In the genomic region with DNA sequence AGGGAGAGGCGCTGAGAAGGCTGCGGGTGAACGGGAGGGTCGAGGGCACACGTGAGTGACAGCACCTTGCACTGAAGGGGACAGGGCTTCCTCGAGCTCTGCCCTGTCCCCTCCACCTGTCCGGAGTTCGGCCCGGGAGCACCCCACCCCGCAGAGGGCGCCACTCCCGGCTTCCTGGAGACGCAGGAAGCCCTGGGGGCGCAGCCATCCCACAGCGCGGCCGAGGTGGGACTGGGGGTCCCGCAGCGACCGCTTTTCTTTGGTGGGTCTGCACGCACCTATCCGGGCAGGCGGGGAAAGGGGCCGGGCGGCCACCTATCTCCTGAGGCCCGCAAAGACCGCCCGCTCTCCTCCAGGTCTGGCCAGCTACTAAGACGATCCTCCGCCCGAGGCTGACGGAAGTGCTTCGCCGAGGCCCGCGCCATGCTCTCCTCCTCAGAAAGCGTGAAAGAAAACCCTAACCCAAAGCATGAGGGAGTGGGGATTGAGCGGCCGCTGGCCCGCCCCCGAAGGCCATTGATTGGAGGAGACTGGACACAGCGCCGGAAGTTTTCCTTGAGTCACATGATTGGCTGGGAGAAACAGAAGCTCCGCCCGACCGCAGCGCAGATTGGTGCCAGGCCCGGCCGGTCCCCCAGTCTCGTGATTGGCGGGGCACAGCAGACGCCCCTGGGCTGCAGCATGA, we compare ENCODE assay signal across 8 cellular contexts. TPM values are rescaled to one million over a fixed set of nuclear protein-coding genes. Genes with fewer than 3 reads are reported as not detected.
DNase-seq lines count a peak whose midpoint lies in the region; ATAC-seq and TF ChIP-seq lines count a peak whose summit lies in the region.

No MANE protein-coding gene starts in this region.

- in situ Hi-C loops in Panc1 (cut with HindIII; ENCODE audit: low pct_unique_long_range_greater_than_20kb, low sequenced_read_pairs), result no loop called here

- H3K79me2 ChIP-seq in KMS-11 (ENCODE audit: insufficient read depth, low read depth) (peaks cover 44% of the 10 kb centered on the region), fibroblast of lung (ENCODE audit: control insufficient read depth, insufficient read depth, low read length) (peaks cover 13% of the 10 kb centered on the region)

- peak overlapping the region; percentile 95 for H3K9ac ChIP-seq in KMS-11
- H3K9ac ChIP-seq in fibroblast of lung (ENCODE audit: insufficient read depth, low read length), result peak overlapping the region; percentile 81

- no peaks in the 10 kb centered on the region for H3K36me3 ChIP-seq in KMS-11 (ENCODE audit: insufficient read depth)
- H3K36me3 ChIP-seq in Panc1 (ENCODE audit: control insufficient read depth, insufficient read depth, low read length), result peaks cover 6% of the 10 kb centered on the region; the same call in 1 of the 2 replicates
- no peaks in the 10 kb centered on the region for H3K36me3 ChIP-seq in fibroblast of lung (ENCODE audit: control insufficient read depth, insufficient read depth, low read length)
- H3K36me3 ChIP-seq in naive thymus-derived CD4-positive, alpha-beta T cell (ENCODE audit: control insufficient read depth in 2 of 3, insufficient read depth in 3 of 3, low read length in 3 of 3), result peaks cover 0 to 11% (median 3%) of the 10 kb centered on the region in 3 experiments

- no peaks in the 10 kb centered on the region for H4K20me1 ChIP-seq in KMS-11 (ENCODE audit: insufficient read depth)
- H4K20me1 ChIP-seq in fibroblast of lung (ENCODE audit: control insufficient read depth, extremely low read depth, insufficient read depth, low read length), result no peaks in the 10 kb centered on the region

- H3K27me3 Mint-ChIP-seq in activated T-helper 1 cell treated with anti-CD3 and anti-CD28 coated beads, Interleukin-12 subunit alpha, Interleukin-12 subunit beta, Interleukin-2, Interleukin-4 antibody, amounts not matched to agents 30 ng/mL and 10 ng/mL and 1 ng/mL, durations not matched to agents 14 hours and 24 hours and 36 hours (ENCODE audit: insufficient read depth), result no peaks in the 10 kb centered on the region
- no peaks in the 10 kb centered on the region for H3K27me3 Mint-ChIP-seq in naive thymus-derived CD4-positive, alpha-beta T cell
- no peaks in the 10 kb centered on the region for H3K27me3 Mint-ChIP-seq in stimulated activated naive B cell treated with anti-CD40 and anti-IgM and Interleukin-4, amounts not matched to agents 10 μg/mL and 1 μg/mL and 100 μg/mL, for 72 hours

- no peaks in the 10 kb centered on the region for H3K9me3 ChIP-seq in Panc1 (ENCODE audit: control insufficient read depth, insufficient read depth, low read depth, low read length)
- no peaks in the 10 kb centered on the region for H3K9me3 ChIP-seq in fibroblast of lung (ENCODE audit: control insufficient read depth, insufficient read depth, low read depth, low read length)
- H3K9me3 ChIP-seq in naive thymus-derived CD4-positive, alpha-beta T cell (ENCODE audit: control insufficient read depth in 2 of 3, low read length in 3 of 3), result no peaks in the 10 kb centered on the region

- H3K27ac ChIP-seq in KMS-11, result peak overlapping the region; percentile 94
- H3K27ac ChIP-seq in Panc1 (ENCODE audit: low read length), result peak overlapping the region; percentile 86
- peak overlapping the region; percentile 84 for H3K27ac ChIP-seq in fibroblast of lung (ENCODE audit: insufficient read depth, low read length)
- peak overlapping the region; percentile 83 for H3K27ac ChIP-seq in naive thymus-derived CD4-positive, alpha-beta T cell (ENCODE audit: low read depth, low read length)

- H3K9me3 Mint-ChIP-seq in activated T-helper 1 cell treated with anti-CD3 and anti-CD28 coated beads, Interleukin-12 subunit alpha, Interleukin-12 subunit beta, Interleukin-2, Interleukin-4 antibody, amounts not matched to agents 30 ng/mL and 10 ng/mL and 1 ng/mL, durations not matched to agents 14 hours and 24 hours and 36 hours, result no peaks in the 10 kb centered on the region
- peaks cover 0 to 3% (median 0%) of the 10 kb centered on the region in 11 donors for H3K9me3 Mint-ChIP-seq in naive thymus-derived CD4-positive, alpha-beta T cell
- no peaks in the 10 kb centered on the region for H3K9me3 Mint-ChIP-seq in stimulated activated naive B cell treated with anti-CD40 and anti-IgM and Interleukin-4, amounts not matched to agents 10 μg/mL and 1 μg/mL and 100 μg/mL, for 72 hours

- TF ChIP-seq CTCF in KMS-11 (conservative IDR thresholded peaks at IDR 0.05; ENCODE audit: low read depth, low read length) (no peak), Panc1 (IDR thresholded peaks at IDR 0.05) (no peak), fibroblast of lung (conservative IDR thresholded peaks at IDR 0.05 in 1 of 2, IDR thresholded peaks at IDR 0.05 in 1 of 2; ENCODE audit: low read depth in 1 of 2, low read length in 2 of 2) (peak; percentile 25)

- peaks cover 5% of the 10 kb centered on the region for H3K4me1 Mint-ChIP-seq in activated T-helper 1 cell treated with anti-CD3 and anti-CD28 coated beads, Interleukin-12 subunit alpha, Interleukin-12 subunit beta, Interleukin-2, Interleukin-4 antibody, amounts not matched to agents 30 ng/mL and 10 ng/mL and 1 ng/mL, durations not matched to agents 14 hours and 24 hours and 36 hours (ENCODE audit: low read depth)
- peaks cover 0 to 26% (median 24%) of the 10 kb centered on the region in 7 donors for H3K4me1 Mint-ChIP-seq in naive thymus-derived CD4-positive, alpha-beta T cell
- peaks cover 5 to 25% of the 10 kb centered on the region in 2 donors for H3K4me1 Mint-ChIP-seq in stimulated activated naive B cell treated with anti-CD40 and anti-IgM and Interleukin-4, amounts not matched to agents 10 μg/mL and 1 μg/mL and 100 μg/mL, for 72 hours

- ATAC-seq in GM21717 (IDR thresholded peaks at IDR 0.05; ENCODE audit: unreplicated experiment) (peak; percentile 91), Panc1 (peak; percentile 93)
- peak; percentile 96 for ATAC-seq in naive thymus-derived CD4-positive, alpha-beta T cell
- ATAC-seq in stimulated activated naive B cell treated with anti-CD40 and anti-IgM and Interleukin-4, amounts not matched to agents 10 μg/mL and 1 μg/mL and 100 μg/mL, for 72 hours (replicated peaks), result peak; percentile 88 to 90

- POLR2A ChIA-PET in Panc1 (lab: Charles Lee), result interaction anchor here (0.5 to 0.9 kb wide), 3 partner anchors 58 to 322 kb away, joined by 3 to 5 read pairs (median 3); partner anchors contain the start of gene ST3GAL2
- POLR2A ChIA-PET in naive thymus-derived CD4-positive, alpha-beta T cell (lab: Charles Lee), result interaction anchor here (0.6 to 5.1 kb wide), 37 partner anchors 9 to 184 kb away, joined by 3 to 59 read pairs (median 4); partner anchors contain the start of genes AARS1, COG4, DDX19A and DDX19B

- peak overlapping the region; percentile 99 for H3K27ac Mint-ChIP-seq in activated T-helper 1 cell treated with anti-CD3 and anti-CD28 coated beads, Interleukin-12 subunit alpha, Interleukin-12 subunit beta, Interleukin-2, Interleukin-4 antibody, amounts not matched to agents 30 ng/mL and 10 ng/mL and 1 ng/mL, durations not matched to agents 14 hours and 24 hours and 36 hours
- peak overlapping the region; percentile 92 to 98 (median 94) for H3K27ac Mint-ChIP-seq in naive thymus-derived CD4-positive, alpha-beta T cell
- H3K27ac Mint-ChIP-seq in stimulated activated naive B cell treated with anti-CD40 and anti-IgM and Interleukin-4, amounts not matched to agents 10 μg/mL and 1 μg/mL and 100 μg/mL, for 72 hours, result peak overlapping the region; percentile 97

- peaks cover 29% of the 10 kb centered on the region for H3K36me3 Mint-ChIP-seq in activated T-helper 1 cell treated with anti-CD3 and anti-CD28 coated beads, Interleukin-12 subunit alpha, Interleukin-12 subunit beta, Interleukin-2, Interleukin-4 antibody, amounts not matched to agents 30 ng/mL and 10 ng/mL and 1 ng/mL, durations not matched to agents 14 hours and 24 hours and 36 hours (ENCODE audit: low read depth)
- peaks cover 0 to 9% (median 7%) of the 10 kb centered on the region in 5 donors for H3K36me3 Mint-ChIP-seq in naive thymus-derived CD4-positive, alpha-beta T cell
- peaks cover 38% of the 10 kb centered on the region in 2 donors for H3K36me3 Mint-ChIP-seq in stimulated activated naive B cell treated with anti-CD40 and anti-IgM and Interleukin-4, amounts not matched to agents 10 μg/mL and 1 μg/mL and 100 μg/mL, for 72 hours

- BruUV-seq in Panc1 (replicated peaks; lab: Mats Ljungman, UMichigan), result no TSS peak

- H3K4me3 Mint-ChIP-seq in activated T-helper 1 cell treated with anti-CD3 and anti-CD28 coated beads, Interleukin-12 subunit alpha, Interleukin-12 subunit beta, Interleukin-2, Interleukin-4 antibody, amounts not matched to agents 30 ng/mL and 10 ng/mL and 1 ng/mL, durations not matched to agents 14 hours and 24 hours and 36 hours, result peak overlapping the region; percentile 99
- H3K4me3 Mint-ChIP-seq in naive thymus-derived CD4-positive, alpha-beta T cell, result peak overlapping the region; percentile 89 to 100 (median 97)
- H3K4me3 Mint-ChIP-seq in stimulated activated naive B cell treated with anti-CD40 and anti-IgM and Interleukin-4, amounts not matched to agents 10 μg/mL and 1 μg/mL and 100 μg/mL, for 72 hours, result peak overlapping the region; percentile 87 to 94

- peak overlapping the region; percentile 78 for H3K4me2 ChIP-seq in KMS-11
- H3K4me2 ChIP-seq in fibroblast of lung (ENCODE audit: extremely low read depth, insufficient read depth, low read length), result peak overlapping the region; percentile 92

- H3K27me3 ChIP-seq in KMS-11 (ENCODE audit: insufficient read depth, low read depth) (no peaks in the 10 kb centered on the region), Panc1 (ENCODE audit: control insufficient read depth, insufficient read depth, low read length) (no peaks in the 10 kb centered on the region), fibroblast of lung (ENCODE audit: control insufficient read depth, insufficient read depth, low read length) (no peaks in the 10 kb centered on the region)
- H3K27me3 ChIP-seq in naive thymus-derived CD4-positive, alpha-beta T cell (ENCODE audit: control insufficient read depth in 2 of 2, insufficient read depth in 2 of 2, low read length in 2 of 2), result no peaks in the 10 kb centered on the region

- DNase-seq in DMS79 (lab: John Stamatoyannopoulos, UW) (peak; percentile 78), Panc1 (ENCODE audit: low read depth, low spot score) (peak; percentile 74), fibroblast of lung (ENCODE audit: low read depth in 2 of 2) (peak; percentile 96 to 97)
- peak; percentile 96 for DNase-seq in activated T-helper 1 cell treated with anti-CD3 and anti-CD28 coated beads, Interleukin-12 subunit alpha, Interleukin-12 subunit beta, Interleukin-2, Interleukin-4 antibody, amounts not matched to agents 30 ng/mL and 10 ng/mL and 1 ng/mL, durations not matched to agents 14 hours and 24 hours and 36 hours (ENCODE audit: low spot score)
- peak; percentile 83 to 97 (median 96) for DNase-seq in naive thymus-derived CD4-positive, alpha-beta T cell
- peak; percentile 95 for DNase-seq in stimulated activated naive B cell treated with anti-CD40 and anti-IgM and Interleukin-4, amounts not matched to agents 10 μg/mL and 1 μg/mL and 100 μg/mL, for 72 hours

- H3K4me3 ChIP-seq in KMS-11 (IDR thresholded peaks at IDR 0.05; ENCODE audit: insufficient read depth, low read depth, low read length) (peak overlapping the region; percentile 25), Panc1 (ENCODE audit: low read depth in 2 of 2, low read length in 2 of 2) (peak overlapping the region; percentile 61 to 74), fibroblast of lung (replicated peaks in 1 of 4; ENCODE audit: control extremely low read depth in 1 of 4, insufficient read depth in 1 of 4, low read depth in 3 of 4, low read length in 4 of 4) (peak overlapping the region; percentile 77 to 96 (median 92))
- peak overlapping the region; percentile 86 for H3K4me3 ChIP-seq in naive thymus-derived CD4-positive, alpha-beta T cell (ENCODE audit: low read length)

- H2AFZ ChIP-seq in KMS-11 (ENCODE audit: low read depth), result peak overlapping the region; percentile 59
- H2AFZ ChIP-seq in fibroblast of lung (ENCODE audit: low read length), result no peak overlapping the region

- intact Hi-C loops in Panc1 (cut with micrococcal nuclease; ENCODE audit: unreplicated experiment), result no loop called here
- intact Hi-C loops in activated T-helper 1 cell treated with anti-CD3 and anti-CD28 coated beads, Interleukin-12 subunit alpha, Interleukin-12 subunit beta, Interleukin-2, Interleukin-4 antibody, amounts not matched to agents 30 ng/mL and 10 ng/mL and 1 ng/mL, durations not matched to agents 14 hours and 24 hours and 36 hours (cut with micrococcal nuclease), result loop anchor here (1.0 to 2.0 kb wide), 10 partner anchors 24 to 272 kb away; partner anchors contain the start of genes AARS1, COG4, FCSK and SF3B3
- intact Hi-C loops in naive thymus-derived CD4-positive, alpha-beta T cell (cut with micrococcal nuclease), result loop anchor here (1.0 to 5.0 kb wide), 14 partner anchors 11 to 420 kb away; partner anchors contain the start of genes AARS1 (in 2 of the 2), COG4 (in 2 of the 2), DDX19A (in 2 of the 2) and SF3B3 (in 2 of the 2)

- CTCF ChIA-PET in Panc1 (lab: Charles Lee), result interaction anchor here (0.6 kb wide), 2 partner anchors 108 to 267 kb away, joined by 6 to 10 read pairs; no protein-coding TSS in a partner anchor
- CTCF ChIA-PET in naive thymus-derived CD4-positive, alpha-beta T cell (lab: Charles Lee), result interaction anchor here (0.6 to 2.2 kb wide), 7 partner anchors 11 to 145 kb away, joined by 3 to 8 read pairs (median 5); partner anchors contain the start of genes DDX19A, FCSK and ST3GAL2

- H3K4me1 ChIP-seq in KMS-11 (ENCODE audit: low read depth, poor library complexity, severe bottlenecking) (peaks cover 30% of the 10 kb centered on the region), Panc1 (ENCODE audit: control insufficient read depth, insufficient read depth, low read length) (peaks cover 13% of the 10 kb centered on the region), fibroblast of lung (ENCODE audit: control insufficient read depth, extremely low read depth, insufficient read depth, low read length) (no peaks in the 10 kb centered on the region)
- peaks cover 9 to 13% of the 10 kb centered on the region in 2 donors for H3K4me1 ChIP-seq in naive thymus-derived CD4-positive, alpha-beta T cell (ENCODE audit: control insufficient read depth in 2 of 2, insufficient read depth in 2 of 2, low read length in 2 of 2)

RNA-seq across cellular contexts. Expression of gene DDX19A, which starts 34.4 kb away (rescaled TPM):
- total RNA-seq in Panc1 (2021; ENCODE audit: unreplicated experiment) (22.9 TPM), fibroblast of lung (33.1 and 35.3 TPM in 2 replicates)
- polyA plus RNA-seq in Panc1 (2012; ENCODE audit: insufficient read length), result 15.8 TPM
- 66.6 and 70.3 TPM in 2 replicates for total RNA-seq in activated T-helper 1 cell treated with anti-CD3 and anti-CD28 coated beads, Interleukin-12 subunit alpha, Interleukin-12 subunit beta, Interleukin-2, Interleukin-4 antibody, amounts not matched to agents 30 ng/mL and 10 ng/mL and 1 ng/mL, durations not matched to agents 14 hours and 24 hours and 36 hours
- polyA plus RNA-seq in fibroblast of lung, result 48.3 and 48.6 TPM in 2 replicates
- polyA plus RNA-seq in fibroblast of lung (2012), result 32.7 and 34.9 TPM in 2 replicates
- 24.7 and 31.1 TPM in 2 replicates for polyA minus RNA-seq in fibroblast of lung (ENCODE audit: low replicate concordance)
- total RNA-seq in naive thymus-derived CD4-positive, alpha-beta T cell, result 10 to 100 TPM; 40.2 to 57.9 (median 47.1) TPM
- 10 to 100 TPM; 37.4 to 65.0 TPM for polyA plus RNA-seq in naive thymus-derived CD4-positive, alpha-beta T cell

RNA-seq across cellular contexts. Expression of gene ST3GAL2, which starts 57.8 kb away (rescaled TPM):
- total RNA-seq in Panc1 (2021; ENCODE audit: unreplicated experiment), result 84.2 TPM
- 64.2 TPM for polyA plus RNA-seq in Panc1 (2012; ENCODE audit: insufficient read length)
- 35.6 and 37.7 TPM in 2 replicates for total RNA-seq in activated T-helper 1 cell treated with anti-CD3 and anti-CD28 coated beads, Interleukin-12 subunit alpha, Interleukin-12 subunit beta, Interleukin-2, Interleukin-4 antibody, amounts not matched to agents 30 ng/mL and 10 ng/mL and 1 ng/mL, durations not matched to agents 14 hours and 24 hours and 36 hours
- total RNA-seq in fibroblast of lung, result 9.5 and 17.8 TPM in 2 replicates
- 13.1 and 13.5 TPM in 2 replicates for polyA plus RNA-seq in fibroblast of lung
- 16.2 and 17.6 TPM in 2 replicates for polyA plus RNA-seq in fibroblast of lung (2012)
- 59.6 and 59.9 TPM in 2 replicates for polyA minus RNA-seq in fibroblast of lung (ENCODE audit: low replicate concordance)
- total RNA-seq in naive thymus-derived CD4-positive, alpha-beta T cell, result 10 to 100 TPM; 16.6 to 35.9 (median 30.4) TPM
- 10 to 100 TPM; 11.3 to 22.5 TPM for polyA plus RNA-seq in naive thymus-derived CD4-positive, alpha-beta T cell

Comparison
In these comparisons a context has a peak if more than half of its experiments do, and no peak if none do; other contexts are left out.
1. Peak in every context shown above with its lines: DNase-seq, ATAC-seq, H3K4me3 ChIP-seq and H3K27ac ChIP-seq.
2. H3K4me3 ChIP-seq: peak in every context shown above with its lines; median percentile 92 in fibroblast of lung; 86 in naive thymus-derived CD4-positive, alpha-beta T cell; 68 in Panc1; 25 in KMS-11.
3. CTCF ChIP-seq: peak in fibroblast of lung (2 of 2); none in KMS-11 (single experiment) and Panc1 (single experiment).